1 cellular context compared by ENCODE assay signal in the genomic region with DNA sequence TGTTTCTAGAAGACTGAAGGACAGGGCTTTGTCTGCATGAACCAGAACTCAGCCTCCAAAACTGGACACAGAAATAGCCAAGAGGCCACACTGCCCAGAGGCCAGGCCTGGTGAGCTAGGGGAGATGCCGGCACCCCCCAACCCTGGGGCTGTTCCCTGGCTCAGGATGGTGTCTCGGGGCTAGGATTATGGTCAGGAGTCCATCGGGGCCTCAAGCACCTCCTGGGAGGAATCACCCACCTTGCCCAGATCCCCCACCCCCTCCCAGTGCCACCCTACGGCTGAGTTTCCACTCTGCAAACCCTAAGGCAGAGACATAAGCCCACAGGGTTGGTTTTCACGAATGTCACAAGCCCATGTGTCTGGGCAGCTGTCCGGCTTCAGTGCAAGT.
TF ChIP-seq lines count a peak whose summit lies in the region.

No MANE protein-coding gene starts in this region.

TF ChIP-seq in A549, 52 proteins besides CTCF, POLR2A, EP300 and RAD21:
- no peak for TF ChIP-seq EHMT2 (IDR thresholded peaks at IDR 0.05; ENCODE audit: low read depth)
- no peak for TF ChIP-seq HES2 (IDR thresholded peaks at IDR 0.05)
- TF ChIP-seq POLR2AphosphoS2 (conservative IDR thresholded peaks at IDR 0.05; ENCODE audit: low read length) = peak; percentile 87
- TF ChIP-seq ZC3H11A (IDR thresholded peaks at IDR 0.05) = no peak
